ENCODE assay signal across 1 cellular context in genomic region chr3:5057857-5058324, GRCh38.
TF ChIP-seq lines count a peak whose summit lies in the region.

No MANE protein-coding gene starts in this region.

TF ChIP-seq in H1, 55 proteins besides CTCF, POLR2A, EP300 and RAD21 (continued from another document):
- TF ChIP-seq ATF2 (IDR thresholded peaks at IDR 0.05; ENCODE audit: low read length): no peak
- TF ChIP-seq CHD1 (IDR thresholded peaks at IDR 0.05; ENCODE audit: low read depth, low read length): no peak
- TF ChIP-seq CBX5 (IDR thresholded peaks at IDR 0.05; ENCODE audit: low read depth, low read length): no peak
TF ChIP-seq in H1: peak in this region for 0.
